In the genomic region with DNA sequence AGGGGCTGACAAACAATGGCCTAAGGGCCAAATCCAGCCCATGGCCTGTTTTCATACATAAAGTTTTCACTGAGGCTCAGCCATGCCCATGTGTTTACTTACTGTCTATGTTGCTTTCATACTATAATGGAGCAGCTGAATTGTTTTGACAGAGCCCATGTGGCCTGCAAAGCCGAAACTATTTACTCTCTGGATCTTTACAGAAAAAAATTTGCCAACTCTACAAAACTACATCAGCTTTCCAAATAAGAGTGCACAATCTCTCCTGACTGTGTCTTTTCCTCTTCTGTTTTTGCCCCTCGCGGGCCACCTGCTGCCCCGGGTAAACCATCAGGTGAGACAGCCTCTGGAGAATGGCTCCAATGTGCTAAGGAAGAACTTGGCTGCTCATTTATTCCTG, we compare ENCODE assay signal across 15 cellular contexts.
"Had no signal": no experiment of that assay in that cellular context is flagged by ENCODE, and none has a peak within 500 bp of the region (broad histone marks: within the 10 kb centered on the region; RNA-seq: fewer than 3 reads in every experiment).

No MANE protein-coding gene starts in this region.

- ATAC-seq: left cardiac atrium, lower lobe of right lung, natural killer cell had no signal

- H3K27me3 Mint-ChIP-seq: type B pancreatic cell had no signal

- H3K9me3 Mint-ChIP-seq: dendritic cell treated with granulocyte-macrophage colony-stimulating factor and Interleukin-4, amounts not matched to agents 40 ng/mL and 50 ng/mL, for 4 days; memory B cell; mesothelial cell of epicardium; natural killer cell; neural crest cell; type B pancreatic cell had no signal

- DNase-seq: esophagus squamous epithelium; foreskin fibroblast; kidney; left cardiac atrium; left ventricle myocardium inferior; lower lobe of right lung; natural killer cell; posterior cingulate gyrus; sigmoid colon; stimulated activated naive CD4-positive, alpha-beta T cell treated with Interleukin-2 at 50 U/mL for 16 hours had no signal

- H3K4me1 Mint-ChIP-seq: mesothelial cell of epicardium had no signal

- H3K4me3 Mint-ChIP-seq: dendritic cell treated with granulocyte-macrophage colony-stimulating factor and Interleukin-4, amounts not matched to agents 40 ng/mL and 50 ng/mL, for 4 days; memory B cell; mesothelial cell of epicardium; natural killer cell; neural crest cell; type B pancreatic cell had no signal

- H3K27ac Mint-ChIP-seq: dendritic cell treated with granulocyte-macrophage colony-stimulating factor and Interleukin-4, amounts not matched to agents 40 ng/mL and 50 ng/mL, for 4 days; memory B cell; mesothelial cell of epicardium; natural killer cell; type B pancreatic cell had no signal

- H3K36me3 Mint-ChIP-seq: memory B cell, mesothelial cell of epicardium, natural killer cell, type B pancreatic cell had no signal
